Comparison of ENCODE assay signal across 1 cellular context in the genomic region with DNA sequence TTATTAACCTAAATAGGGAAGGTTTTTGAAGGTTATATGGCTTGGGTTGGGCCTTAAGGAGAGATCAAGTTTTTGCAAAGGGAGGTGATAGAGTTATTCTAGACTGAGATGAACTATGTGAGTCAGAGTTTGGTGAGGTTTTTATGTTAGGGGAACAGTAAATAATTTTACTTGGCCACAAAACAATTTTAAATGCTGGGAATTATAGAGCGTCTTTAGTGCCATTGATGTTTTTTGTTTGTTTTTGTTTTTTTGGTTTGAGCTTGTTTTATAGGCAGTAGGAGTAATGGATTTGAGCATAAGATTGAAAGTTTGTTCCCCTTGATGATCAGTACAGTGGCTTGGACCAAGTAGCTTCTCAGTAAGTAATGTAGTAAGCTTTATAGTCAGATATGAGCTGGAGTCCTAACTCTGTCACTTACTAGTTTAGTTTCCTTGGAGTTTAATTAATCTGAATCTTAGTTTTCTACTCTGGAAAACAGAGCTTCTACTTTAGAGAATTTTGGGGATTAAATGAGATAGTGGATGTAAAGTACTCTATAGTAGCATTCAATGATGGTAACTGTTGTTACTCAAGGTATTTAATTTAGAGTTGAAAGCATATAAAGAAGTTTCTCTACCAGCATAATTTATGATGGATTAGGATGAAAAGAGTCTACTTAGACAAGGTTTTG.
TF ChIP-seq lines count a peak whose summit lies in the region.

No MANE protein-coding gene starts in this region.

TF ChIP-seq in HEK293, 187 proteins besides CTCF, POLR2A, EP300 and RAD21:
- TF ChIP-seq KLF10 (tag by site-specific recombination; IDR thresholded peaks at IDR 0.05) (no peak), OVOL3 (tag by site-specific recombination; IDR thresholded peaks at IDR 0.05) (no peak), ZNF248 (tag by site-specific recombination; IDR thresholded peaks at IDR 0.05) (no peak), ZBTB20 (tag by site-specific recombination; IDR thresholded peaks at IDR 0.05) (no peak), FEZF1 (tag by site-specific recombination; IDR thresholded peaks at IDR 0.05) (no peak), ZNF664 (tag by site-specific recombination; IDR thresholded peaks at IDR 0.05) (peak; percentile 96), ZBTB8A (tag by site-specific recombination; IDR thresholded peaks at IDR 0.05) (no peak), HOXD13 (CRISPR knock-in tag; IDR thresholded peaks at IDR 0.05; ENCODE audit: borderline replicate concordance) (no peak), TCF7L2 (IDR thresholded peaks at IDR 0.05; ENCODE audit: borderline replicate concordance, low read depth, low read length) (no peak), ZNF529 (tag by site-specific recombination; IDR thresholded peaks at IDR 0.05; ENCODE audit: insufficient replicate concordance) (no peak), ZFP3 (tag by site-specific recombination; IDR thresholded peaks at IDR 0.05; ENCODE audit: low read depth) (no peak), ZNF138 (tag by site-specific recombination; IDR thresholded peaks at IDR 0.05; ENCODE audit: borderline replicate concordance) (no peak), GLIS2 (tag by site-specific recombination; IDR thresholded peaks at IDR 0.05) (no peak), ZNF23 (tag by site-specific recombination; IDR thresholded peaks at IDR 0.05; ENCODE audit: borderline replicate concordance) (no peak), ZNF660 (tag by site-specific recombination; IDR thresholded peaks at IDR 0.05) (no peak)
- TF ChIP-seq, protein P1, sequence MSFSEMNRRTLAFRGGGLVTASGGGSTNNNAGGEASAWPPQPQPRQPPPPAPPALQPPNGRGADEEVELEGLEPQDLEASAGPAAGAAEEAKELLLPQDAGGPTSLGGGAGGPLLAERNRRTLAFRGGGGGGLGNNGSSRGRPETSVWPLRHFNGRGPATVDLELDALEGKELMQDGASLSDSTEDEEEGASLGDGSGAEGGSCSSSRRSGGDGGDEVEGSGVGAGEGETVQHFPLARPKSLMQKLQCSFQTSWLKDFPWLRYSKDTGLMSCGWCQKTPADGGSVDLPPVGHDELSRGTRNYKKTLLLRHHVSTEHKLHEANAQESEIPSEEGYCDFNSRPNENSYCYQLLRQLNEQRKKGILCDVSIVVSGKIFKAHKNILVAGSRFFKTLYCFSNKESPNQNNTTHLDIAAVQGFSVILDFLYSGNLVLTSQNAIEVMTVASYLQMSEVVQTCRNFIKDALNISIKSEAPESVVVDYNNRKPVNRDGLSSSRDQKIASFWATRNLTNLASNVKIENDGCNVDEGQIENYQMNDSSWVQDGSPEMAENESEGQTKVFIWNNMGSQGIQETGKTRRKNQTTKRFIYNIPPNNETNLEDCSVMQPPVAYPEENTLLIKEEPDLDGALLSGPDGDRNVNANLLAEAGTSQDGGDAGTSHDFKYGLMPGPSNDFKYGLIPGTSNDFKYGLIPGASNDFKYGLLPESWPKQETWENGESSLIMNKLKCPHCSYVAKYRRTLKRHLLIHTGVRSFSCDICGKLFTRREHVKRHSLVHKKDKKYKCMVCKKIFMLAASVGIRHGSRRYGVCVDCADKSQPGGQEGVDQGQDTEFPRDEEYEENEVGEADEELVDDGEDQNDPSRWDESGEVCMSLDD (tag by site-specific recombination; IDR thresholded peaks at IDR 0.05), result no peak
- TF ChIP-seq, protein P2, sequence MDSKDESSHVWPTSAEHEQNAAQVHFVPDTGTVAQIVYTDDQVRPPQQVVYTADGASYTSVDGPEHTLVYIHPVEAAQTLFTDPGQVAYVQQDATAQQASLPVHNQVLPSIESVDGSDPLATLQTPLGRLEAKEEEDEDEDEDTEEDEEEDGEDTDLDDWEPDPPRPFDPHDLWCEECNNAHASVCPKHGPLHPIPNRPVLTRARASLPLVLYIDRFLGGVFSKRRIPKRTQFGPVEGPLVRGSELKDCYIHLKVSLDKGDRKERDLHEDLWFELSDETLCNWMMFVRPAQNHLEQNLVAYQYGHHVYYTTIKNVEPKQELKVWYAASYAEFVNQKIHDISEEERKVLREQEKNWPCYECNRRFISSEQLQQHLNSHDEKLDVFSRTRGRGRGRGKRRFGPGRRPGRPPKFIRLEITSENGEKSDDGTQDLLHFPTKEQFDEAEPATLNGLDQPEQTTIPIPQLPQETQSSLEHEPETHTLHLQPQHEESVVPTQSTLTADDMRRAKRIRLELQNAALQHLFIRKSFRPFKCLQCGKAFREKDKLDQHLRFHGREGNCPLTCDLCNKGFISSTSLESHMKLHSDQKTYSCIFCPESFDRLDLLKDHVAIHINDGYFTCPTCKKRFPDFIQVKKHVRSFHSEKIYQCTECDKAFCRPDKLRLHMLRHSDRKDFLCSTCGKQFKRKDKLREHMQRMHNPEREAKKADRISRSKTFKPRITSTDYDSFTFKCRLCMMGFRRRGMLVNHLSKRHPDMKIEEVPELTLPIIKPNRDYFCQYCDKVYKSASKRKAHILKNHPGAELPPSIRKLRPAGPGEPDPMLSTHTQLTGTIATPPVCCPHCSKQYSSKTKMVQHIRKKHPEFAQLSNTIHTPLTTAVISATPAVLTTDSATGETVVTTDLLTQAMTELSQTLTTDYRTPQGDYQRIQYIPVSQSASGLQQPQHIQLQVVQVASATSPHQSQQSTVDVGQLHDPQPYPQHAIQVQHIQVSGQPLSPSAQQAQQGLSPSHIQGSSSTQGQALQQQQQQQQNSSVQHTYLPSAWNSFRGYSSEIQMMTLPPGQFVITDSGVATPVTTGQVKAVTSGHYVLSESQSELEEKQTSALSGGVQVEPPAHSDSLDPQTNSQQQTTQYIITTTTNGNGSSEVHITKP (tag by site-specific recombination; IDR thresholded peaks at IDR 0.05), result peak; percentile 99
- TF ChIP-seq, protein P3, sequence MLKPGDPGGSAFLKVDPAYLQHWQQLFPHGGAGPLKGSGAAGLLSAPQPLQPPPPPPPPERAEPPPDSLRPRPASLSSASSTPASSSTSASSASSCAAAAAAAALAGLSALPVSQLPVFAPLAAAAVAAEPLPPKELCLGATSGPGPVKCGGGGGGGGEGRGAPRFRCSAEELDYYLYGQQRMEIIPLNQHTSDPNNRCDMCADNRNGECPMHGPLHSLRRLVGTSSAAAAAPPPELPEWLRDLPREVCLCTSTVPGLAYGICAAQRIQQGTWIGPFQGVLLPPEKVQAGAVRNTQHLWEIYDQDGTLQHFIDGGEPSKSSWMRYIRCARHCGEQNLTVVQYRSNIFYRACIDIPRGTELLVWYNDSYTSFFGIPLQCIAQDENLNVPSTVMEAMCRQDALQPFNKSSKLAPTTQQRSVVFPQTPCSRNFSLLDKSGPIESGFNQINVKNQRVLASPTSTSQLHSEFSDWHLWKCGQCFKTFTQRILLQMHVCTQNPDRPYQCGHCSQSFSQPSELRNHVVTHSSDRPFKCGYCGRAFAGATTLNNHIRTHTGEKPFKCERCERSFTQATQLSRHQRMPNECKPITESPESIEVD (tag by site-specific recombination; IDR thresholded peaks at IDR 0.05), result peak; percentile 53; the same call in 1 of the 2 replicates
TF ChIP-seq in HEK293: peak in this region for 3.
